Comparison of ENCODE assay signal across 1 cellular context in the genomic region with DNA sequence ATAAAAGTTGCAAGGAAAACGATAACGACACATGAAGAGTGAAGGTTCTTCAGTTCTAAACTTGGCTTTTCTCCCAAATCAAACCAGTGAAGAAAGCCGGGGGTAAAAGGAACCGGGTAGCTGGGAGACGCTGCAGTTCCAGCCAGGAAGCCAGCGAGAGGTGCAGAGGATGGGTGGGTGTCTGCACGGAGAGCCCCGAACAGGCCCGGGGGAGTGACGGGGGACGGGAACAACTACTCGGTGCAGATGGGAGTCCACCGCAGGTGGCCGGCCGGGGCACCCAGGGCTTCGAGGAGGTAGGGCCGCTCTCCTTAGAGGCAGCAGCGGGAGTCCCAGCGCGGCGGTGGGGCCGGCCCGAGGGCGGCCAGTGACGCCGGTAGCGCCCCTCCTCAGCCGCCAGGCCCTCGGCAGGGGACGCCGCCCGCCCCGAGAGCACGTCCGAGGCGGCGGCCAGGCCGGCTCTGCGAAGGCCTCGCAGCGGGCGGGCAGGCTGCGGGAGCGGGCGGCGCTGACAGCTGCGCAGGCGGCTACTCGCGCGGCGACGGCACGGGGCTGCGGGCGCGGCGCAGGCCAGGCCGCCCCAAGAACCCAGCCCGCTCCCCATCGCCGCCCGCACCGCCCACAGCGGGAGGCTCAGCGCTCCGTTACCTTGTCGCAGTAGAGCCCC.
TF ChIP-seq lines count a peak whose summit lies in the region.

No MANE protein-coding gene starts in this region.

TF ChIP-seq in HCT116, 20 proteins besides CTCF, POLR2A, EP300 and RAD21 (continued from another document):
- TF ChIP-seq, protein P1, sequence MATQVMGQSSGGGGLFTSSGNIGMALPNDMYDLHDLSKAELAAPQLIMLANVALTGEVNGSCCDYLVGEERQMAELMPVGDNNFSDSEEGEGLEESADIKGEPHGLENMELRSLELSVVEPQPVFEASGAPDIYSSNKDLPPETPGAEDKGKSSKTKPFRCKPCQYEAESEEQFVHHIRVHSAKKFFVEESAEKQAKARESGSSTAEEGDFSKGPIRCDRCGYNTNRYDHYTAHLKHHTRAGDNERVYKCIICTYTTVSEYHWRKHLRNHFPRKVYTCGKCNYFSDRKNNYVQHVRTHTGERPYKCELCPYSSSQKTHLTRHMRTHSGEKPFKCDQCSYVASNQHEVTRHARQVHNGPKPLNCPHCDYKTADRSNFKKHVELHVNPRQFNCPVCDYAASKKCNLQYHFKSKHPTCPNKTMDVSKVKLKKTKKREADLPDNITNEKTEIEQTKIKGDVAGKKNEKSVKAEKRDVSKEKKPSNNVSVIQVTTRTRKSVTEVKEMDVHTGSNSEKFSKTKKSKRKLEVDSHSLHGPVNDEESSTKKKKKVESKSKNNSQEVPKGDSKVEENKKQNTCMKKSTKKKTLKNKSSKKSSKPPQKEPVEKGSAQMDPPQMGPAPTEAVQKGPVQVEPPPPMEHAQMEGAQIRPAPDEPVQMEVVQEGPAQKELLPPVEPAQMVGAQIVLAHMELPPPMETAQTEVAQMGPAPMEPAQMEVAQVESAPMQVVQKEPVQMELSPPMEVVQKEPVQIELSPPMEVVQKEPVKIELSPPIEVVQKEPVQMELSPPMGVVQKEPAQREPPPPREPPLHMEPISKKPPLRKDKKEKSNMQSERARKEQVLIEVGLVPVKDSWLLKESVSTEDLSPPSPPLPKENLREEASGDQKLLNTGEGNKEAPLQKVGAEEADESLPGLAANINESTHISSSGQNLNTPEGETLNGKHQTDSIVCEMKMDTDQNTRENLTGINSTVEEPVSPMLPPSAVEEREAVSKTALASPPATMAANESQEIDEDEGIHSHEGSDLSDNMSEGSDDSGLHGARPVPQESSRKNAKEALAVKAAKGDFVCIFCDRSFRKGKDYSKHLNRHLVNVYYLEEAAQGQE (IDR thresholded peaks at IDR 0.05; ENCODE audit: low read depth) = no peak
- TF ChIP-seq, protein P2, sequence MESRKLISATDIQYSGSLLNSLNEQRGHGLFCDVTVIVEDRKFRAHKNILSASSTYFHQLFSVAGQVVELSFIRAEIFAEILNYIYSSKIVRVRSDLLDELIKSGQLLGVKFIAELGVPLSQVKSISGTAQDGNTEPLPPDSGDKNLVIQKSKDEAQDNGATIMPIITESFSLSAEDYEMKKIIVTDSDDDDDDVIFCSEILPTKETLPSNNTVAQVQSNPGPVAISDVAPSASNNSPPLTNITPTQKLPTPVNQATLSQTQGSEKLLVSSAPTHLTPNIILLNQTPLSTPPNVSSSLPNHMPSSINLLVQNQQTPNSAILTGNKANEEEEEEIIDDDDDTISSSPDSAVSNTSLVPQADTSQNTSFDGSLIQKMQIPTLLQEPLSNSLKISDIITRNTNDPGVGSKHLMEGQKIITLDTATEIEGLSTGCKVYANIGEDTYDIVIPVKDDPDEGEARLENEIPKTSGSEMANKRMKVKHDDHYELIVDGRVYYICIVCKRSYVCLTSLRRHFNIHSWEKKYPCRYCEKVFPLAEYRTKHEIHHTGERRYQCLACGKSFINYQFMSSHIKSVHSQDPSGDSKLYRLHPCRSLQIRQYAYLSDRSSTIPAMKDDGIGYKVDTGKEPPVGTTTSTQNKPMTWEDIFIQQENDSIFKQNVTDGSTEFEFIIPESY (IDR thresholded peaks at IDR 0.05; ENCODE audit: extremely low read depth, insufficient replicate concordance, low read length) = no peak
- TF ChIP-seq YY1 (IDR thresholded peaks at IDR 0.05; ENCODE audit: extremely low read depth, insufficient replicate concordance, low read depth, low read length) = no peak
- no peak for TF ChIP-seq EZH2 (IDR thresholded peaks at IDR 0.05)
- TF ChIP-seq SIN3A (IDR thresholded peaks at IDR 0.05; ENCODE audit: low read depth) = peak; percentile 6; the same call in 1 of the 2 replicates
- TF ChIP-seq, protein P3, sequence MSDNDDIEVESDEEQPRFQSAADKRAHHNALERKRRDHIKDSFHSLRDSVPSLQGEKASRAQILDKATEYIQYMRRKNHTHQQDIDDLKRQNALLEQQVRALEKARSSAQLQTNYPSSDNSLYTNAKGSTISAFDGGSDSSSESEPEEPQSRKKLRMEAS (IDR thresholded peaks at IDR 0.05) = no peak
- no peak for TF ChIP-seq ELF1 (IDR thresholded peaks at IDR 0.05; ENCODE audit: borderline replicate concordance, low read depth)
- TF ChIP-seq EGR1 (IDR thresholded peaks at IDR 0.05; ENCODE audit: low read depth) = no peak
